ENCODE assay signal across 10 cellular contexts in genomic region chr10:92420554-92421275, GRCh38.
DNase-seq lines count a peak whose midpoint lies in the region; TF ChIP-seq lines count a peak whose summit lies in the region.
"Had no signal": no experiment of that assay in that cellular context is flagged by ENCODE, and none has a peak within 500 bp of the region (broad histone marks: within the 10 kb centered on the region; RNA-seq: fewer than 3 reads in every experiment).

No MANE protein-coding gene starts in this region.

- intact Hi-C loops in adrenal gland (cut with DNase I), result no loop called here

- H3K4me1 Mint-ChIP-seq in HFFc6 (ENCODE audit: low read depth), result no peaks in the 10 kb centered on the region

- H3K4me3 ChIP-seq in kidney epithelial cell (ENCODE audit: low read depth, low read length) (peak overlapping the region; percentile 19), skin epidermis (peak overlapping the region in 4 of 7 experiments; percentile 2 to 23 (median 20)), adrenal gland (peak overlapping the region in 2 of 4 donors; percentile 18 to 50)

- H3K4me1 ChIP-seq in adrenal gland (replicated peaks in 1 of 2), result no peaks in the 10 kb centered on the region

- H3K36me3 ChIP-seq in kidney epithelial cell (ENCODE audit: control insufficient read depth, insufficient read depth, low read length) (no peaks in the 10 kb centered on the region), adrenal gland (replicated peaks in 1 of 2) (no peaks in the 10 kb centered on the region)

- H3K9me3 Mint-ChIP-seq in HFFc6, result no peaks in the 10 kb centered on the region

- no peaks in the 10 kb centered on the region for H3K9me3 ChIP-seq in adrenal gland (replicated peaks in 1 of 3)

- TF ChIP-seq CTCF in HFFc6 (IDR thresholded peaks at IDR 0.05) (no peak), kidney epithelial cell (IDR thresholded peaks at IDR 0.05; ENCODE audit: insufficient read depth, low read length, poor library complexity, severe bottlenecking) (no peak), adrenal gland (IDR thresholded peaks at IDR 0.05) (no peak)

- DNase-seq in HFFc6, result no peak
- peak; percentile 20 for DNase-seq in dermis blood vessel endothelial cell
- DNase-seq in kidney epithelial cell (ENCODE audit: low read depth), result no peak
- no peak for DNase-seq in COLO829 (ENCODE audit: low spot score)
- no peak for DNase-seq in GM19238 (ENCODE audit: insufficient read length, low spot score)
- DNase-seq in adrenal gland, result no peak
- no peak for DNase-seq in NCI-H2171 treated with DMSO at 0.1 percent for 48 hours (lab: John Stamatoyannopoulos, UW)
- DNase-seq: MV-4-11, SW 1271 had no signal

- H3K27ac ChIP-seq in skin epidermis, result no peak overlapping the region
- no peak overlapping the region for H3K27ac ChIP-seq in adrenal gland

- H3K4me3 Mint-ChIP-seq in HFFc6, result peak overlapping the region; percentile 53; the same call in 1 of the 2 replicates

- no peaks in the 10 kb centered on the region for H3K36me3 Mint-ChIP-seq in HFFc6 (ENCODE audit: low read depth)

- TF ChIP-seq POLR2A in adrenal gland (IDR thresholded peaks at IDR 0.05), result no peak

- H3K27ac Mint-ChIP-seq in HFFc6, result no peak overlapping the region

- 18 to 24% (median 22%) methylated on average over 43 to 46 of the region's 46 CpGs for WGBS in adrenal gland, 4 donors

- H3K27me3 ChIP-seq in kidney epithelial cell (ENCODE audit: control insufficient read depth, insufficient read depth, low read length) (peaks cover 6% of the 10 kb centered on the region), adrenal gland (peaks cover 2% of the 10 kb centered on the region)

- H3K27me3 Mint-ChIP-seq in HFFc6 (ENCODE audit: insufficient read depth), result peaks cover 15% of the 10 kb centered on the region; the same call in 1 of the 2 replicates
